Comparison of ENCODE assay signal across 1 cellular context in the genomic region with DNA sequence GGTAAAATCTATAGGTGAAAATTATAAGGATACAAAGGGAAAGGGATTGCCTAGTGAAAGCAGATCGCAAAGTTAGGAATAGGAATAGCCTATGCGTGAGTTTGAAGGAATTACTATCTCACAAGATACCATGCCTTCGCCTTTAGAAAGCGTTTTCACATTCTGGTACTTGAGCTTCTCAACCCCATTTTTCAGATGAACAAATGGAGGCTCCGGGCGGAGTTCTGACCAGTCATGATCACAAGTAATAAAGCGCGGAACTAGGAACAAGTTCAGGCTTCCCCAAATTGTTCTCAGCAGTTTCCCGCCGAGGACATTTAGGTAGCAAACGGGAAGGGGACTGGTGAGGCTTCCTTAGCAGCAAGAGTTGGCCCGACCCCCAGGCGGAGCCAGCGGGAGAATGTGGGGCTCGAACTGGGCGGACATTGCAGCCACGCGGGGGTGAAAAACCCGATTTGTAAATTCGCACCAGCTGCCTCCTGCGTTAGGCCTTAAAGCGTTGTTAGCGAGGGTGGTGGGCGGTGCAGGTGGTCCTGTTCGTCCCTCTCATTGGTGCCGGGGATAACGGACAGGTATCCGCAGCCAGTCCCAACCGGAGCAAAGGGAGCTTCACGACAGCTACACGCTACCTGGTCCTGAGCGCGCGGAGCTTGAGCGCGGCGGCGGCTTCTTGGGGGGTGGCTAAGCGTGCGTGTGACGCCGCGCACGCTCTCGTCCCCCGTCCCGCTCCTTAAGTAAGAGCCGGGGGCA.
TF ChIP-seq lines count a peak whose summit lies in the region.

No MANE protein-coding gene starts in this region.

TF ChIP-seq in endothelial cell of umbilical vein, 7 proteins besides CTCF, POLR2A, EP300 and RAD21:
- TF ChIP-seq JUN (IDR thresholded peaks at IDR 0.05; ENCODE audit: borderline replicate concordance, insufficient read depth, insufficient read length, low read depth): no peak
- peak; percentile 30 for TF ChIP-seq POLR2AphosphoS5 (IDR thresholded peaks at IDR 0.05; ENCODE audit: insufficient read depth, low read depth, low read length)
TF ChIP-seq in endothelial cell of umbilical vein: peak in this region for 1.
